23 cellular contexts compared by ENCODE assay signal in the genomic region with DNA sequence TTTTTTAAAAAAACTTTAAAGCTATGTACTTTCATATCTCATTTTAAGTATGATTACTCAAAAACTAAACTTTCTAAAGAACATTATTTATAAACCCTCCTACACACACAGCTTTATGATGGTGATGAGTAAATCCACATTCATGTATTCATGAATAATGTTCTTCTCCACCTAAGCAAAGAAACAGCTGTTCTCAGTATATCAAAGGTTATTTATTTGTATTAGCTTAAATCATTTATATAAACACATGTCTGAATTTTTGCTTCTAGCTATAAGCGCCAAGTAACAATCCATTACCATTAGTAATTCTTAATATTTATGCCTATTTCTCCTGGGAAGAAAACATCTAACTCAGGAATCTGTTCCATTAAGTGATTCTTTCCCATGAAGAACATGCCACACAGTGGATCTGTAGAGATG.
DNase-seq lines count a peak whose midpoint lies in the region; ATAC-seq and TF ChIP-seq lines count a peak whose summit lies in the region.
"Had no signal": no experiment of that assay in that cellular context is flagged by ENCODE, and none has a peak within 500 bp of the region (broad histone marks: within the 10 kb centered on the region; RNA-seq: fewer than 3 reads in every experiment).

No MANE protein-coding gene starts in this region.

- no peak overlapping the region for H3K27ac ChIP-seq in PC-3 (ENCODE audit: low read length)
- H3K27ac ChIP-seq: ascending aorta, suprapubic skin, WERI-Rb-1 had no signal

- H4K20me1 ChIP-seq in PC-3 (ENCODE audit: low read length), result no peaks in the 10 kb centered on the region

- H3K9me2 ChIP-seq in PC-3 (replicated peaks; ENCODE audit: low read length), result no peaks in the 10 kb centered on the region

- POLR2A ChIA-PET in PC-3 (lab: Charles Lee; ENCODE audit: unreplicated experiment), result interaction anchor here (0.6 to 0.7 kb wide), 2 partner anchors 222 to 658 kb away, joined by 3 read pairs; no protein-coding TSS in a partner anchor

- no TSS peak for BruUV-seq in PC-3 (replicated peaks; lab: Mats Ljungman, UMichigan)

- no peaks in the 10 kb centered on the region for H3K4me1 ChIP-seq in PC-3 (ENCODE audit: insufficient read depth, low read length)
- H3K4me1 ChIP-seq: ascending aorta, suprapubic skin had no signal

- peaks cover 4% of the 10 kb centered on the region; the same call in 1 of the 2 replicates for H3K36me3 ChIP-seq in PC-3 (ENCODE audit: low read depth, low read length)
- H3K36me3 ChIP-seq: WERI-Rb-1 had no signal

- DNase-seq in CD1c-positive myeloid dendritic cell (ENCODE audit: extremely low spot score) (peak; percentile 66), PC-3 (peak; percentile 11), fibroblast of pulmonary artery (ENCODE audit: low read depth) (peak; percentile 31), skeletal muscle cell (ENCODE audit: low read depth) (peak; percentile 47)
- DNase-seq: activated CD4-positive, alpha-beta T cell treated with anti-CD3 and anti-CD28 coated beads, Interleukin-2, amount 50 U/mL, for 4 hours; activated naive CD4-positive, alpha-beta T cell treated with Interleukin-2 at 50 U/mL for 16 hours; DMS79 treated with DMSO at 0.1 percent for 48 hours; endodermal cell; foreskin melanocyte; left cardiac atrium; NCI-H69; nephron progenitor cell; SHP77 treated with DMSO at 0.1 percent for 48 hours; stimulated activated CD4-positive, alpha-beta T cell treated with anti-CD3 and anti-CD28 coated beads, Interleukin-12 subunit alpha, Interleukin-12 subunit beta, amount 100 ng/mL, for 4 hours; T-helper 17 cell; WERI-Rb-1 had no signal

- H3K9ac ChIP-seq in PC-3 (ENCODE audit: low read length), result no peak overlapping the region

- H3K4me3 ChIP-seq in PC-3 (ENCODE audit: low read length), result no peak overlapping the region
- H3K4me3 ChIP-seq in fibroblast of pulmonary artery (replicated peaks; ENCODE audit: low read depth, low read length), result no peak overlapping the region
- H3K4me3 ChIP-seq in skeletal muscle cell (ENCODE audit: low read depth, low read length), result no peak overlapping the region
- H3K4me3 ChIP-seq: ascending aorta, suprapubic skin had no signal

- H3F3A ChIP-seq in PC-3 (ENCODE audit: low read length, unreplicated experiment), result no peaks in the 10 kb centered on the region

- CTCF ChIA-PET in PC-3 (lab: Charles Lee), result no interaction called here

- H2AFZ ChIP-seq in PC-3 (ENCODE audit: low read length), result no peak overlapping the region

- no peak overlapping the region for H3K4me2 ChIP-seq in PC-3 (ENCODE audit: low read length)

- TF ChIP-seq CTCF in PC-3 (conservative IDR thresholded peaks at IDR 0.05; ENCODE audit: low read depth, low read length), result no peak
- no peak for TF ChIP-seq CTCF in fibroblast of pulmonary artery (IDR thresholded peaks at IDR 0.05; ENCODE audit: low read length, missing control alignments)

- no peaks in the 10 kb centered on the region for H3K9me3 ChIP-seq in PC-3 (ENCODE audit: low read length)
- H3K9me3 ChIP-seq: ascending aorta, suprapubic skin had no signal

- peak; percentile 56 for ATAC-seq in PC-3
- no peak for ATAC-seq in GM19328 (IDR thresholded peaks at IDR 0.05; ENCODE audit: unreplicated experiment)
- no peak for ATAC-seq in GM18519 (IDR thresholded peaks at IDR 0.05; ENCODE audit: low FRiP score, unreplicated experiment)
- ATAC-seq in GM18511 (IDR thresholded peaks at IDR 0.05; ENCODE audit: unreplicated experiment), result no peak
- ATAC-seq in HG03280 (IDR thresholded peaks at IDR 0.05; ENCODE audit: unreplicated experiment), result no peak
- ATAC-seq: HepG2, left cardiac atrium, T-helper 17 cell had no signal

- intact Hi-C loops in PC-3 (cut with micrococcal nuclease), result no loop called here

- no peaks in the 10 kb centered on the region for H3K79me2 ChIP-seq in PC-3 (ENCODE audit: low read length)

- no peaks in the 10 kb centered on the region for H3K27me3 ChIP-seq in PC-3 (ENCODE audit: low read length)
- H3K27me3 ChIP-seq: ascending aorta, suprapubic skin had no signal

Comparison
In these comparisons a context has a peak if more than half of its experiments do, and no peak if none do; other contexts are left out.
1. DNase-seq: peak in every context shown above with its lines; median percentile 66 in CD1c-positive myeloid dendritic cell; 47 in skeletal muscle cell; 31 in fibroblast of pulmonary artery; 11 in PC-3.